In the genomic region with DNA sequence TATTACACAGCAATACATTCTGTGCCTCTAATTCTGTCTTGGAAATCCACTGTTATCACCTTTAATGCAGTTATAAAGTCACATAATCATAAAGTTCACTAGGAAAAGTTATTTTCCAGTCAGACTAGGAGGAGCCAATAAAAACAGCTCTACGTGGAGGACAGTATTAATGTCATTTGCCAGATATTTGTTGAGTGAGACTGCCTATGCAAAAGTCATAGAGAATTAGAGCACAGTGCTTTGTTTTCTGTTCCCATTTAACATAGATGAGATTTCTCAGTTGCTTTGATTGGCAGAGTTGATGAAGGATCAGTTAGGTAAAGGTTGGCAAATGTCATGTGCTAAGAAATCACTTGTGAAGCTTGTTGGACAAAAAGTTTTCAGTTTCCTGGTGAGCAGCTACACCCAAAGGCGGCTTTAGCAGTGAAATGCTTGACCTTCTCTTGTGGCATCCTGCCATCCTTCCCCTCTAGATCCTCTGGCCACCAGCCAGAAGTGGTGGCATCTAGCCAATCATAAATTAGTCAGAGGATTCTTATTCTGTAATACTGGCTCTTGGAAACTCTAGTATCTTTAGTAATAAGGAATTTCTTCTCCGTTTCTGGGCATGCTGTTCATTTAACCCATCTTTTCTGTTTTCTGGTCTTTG, we compare ENCODE assay signal across 9 cellular contexts. TPM values are rescaled to one million over a fixed set of nuclear protein-coding genes. Genes with fewer than 3 reads are reported as not detected.
A peak's percentile ranks its signal among the peaks of the same experiment; 100 is the strongest.
DNase-seq lines count a peak whose midpoint lies in the region; ATAC-seq and TF ChIP-seq lines count a peak whose summit lies in the region.
"Had no signal": no experiment of that assay in that cellular context is flagged by ENCODE, and none has a peak within 500 bp of the region (broad histone marks: within the 10 kb centered on the region; RNA-seq: fewer than 3 reads in every experiment).

No MANE protein-coding gene starts in this region.

- H3K4ac ChIP-seq in mesendoderm (ENCODE audit: low read depth, low read length): no peak overlapping the region

- H3K9me3 ChIP-seq in A673 (ENCODE audit: low read depth, low read length, poor library complexity, severe bottlenecking) (no peaks in the 10 kb centered on the region), gastrocnemius medialis (no peaks in the 10 kb centered on the region)

- H3K9me3 Mint-ChIP-seq in MCF 10A (ENCODE audit: unreplicated experiment): no peaks in the 10 kb centered on the region
- H3K9me3 Mint-ChIP-seq in glutamatergic neuron (ENCODE audit: unreplicated experiment): no peaks in the 10 kb centered on the region
- H3K9me3 Mint-ChIP-seq: activated CD4-positive, alpha-beta T cell treated with anti-CD3 and anti-CD28 coated beads, Interleukin-2, amount 10 ng/mL, durations not matched to agents 24 days and 14 days had no signal

- TF ChIP-seq EP300 in Ishikawa (IDR thresholded peaks at IDR 0.05; ENCODE audit: borderline replicate concordance): no peak

- H4K8ac ChIP-seq in mesendoderm (ENCODE audit: low read depth, low read length): no peak overlapping the region

- no peak for ATAC-seq in GM21526 (IDR thresholded peaks at IDR 0.05; ENCODE audit: low FRiP score, unreplicated experiment)
- no peak for ATAC-seq in gastrocnemius medialis

- H3K9ac ChIP-seq in mesendoderm (ENCODE audit: low read length): no peak overlapping the region

- H3K4me3 Mint-ChIP-seq in MCF 10A (ENCODE audit: unreplicated experiment) (peak overlapping the region; percentile 14), glutamatergic neuron (ENCODE audit: unreplicated experiment) (no peak overlapping the region)
- H3K4me3 Mint-ChIP-seq: activated CD4-positive, alpha-beta T cell treated with anti-CD3 and anti-CD28 coated beads, Interleukin-2, amount 10 ng/mL, durations not matched to agents 24 days and 14 days had no signal

- H3K27ac Mint-ChIP-seq in MCF 10A (ENCODE audit: low read depth, unreplicated experiment) (peak overlapping the region; percentile 61), glutamatergic neuron (ENCODE audit: unreplicated experiment) (no peak overlapping the region)
- H3K27ac Mint-ChIP-seq: activated CD4-positive, alpha-beta T cell treated with anti-CD3 and anti-CD28 coated beads, Interleukin-2, amount 10 ng/mL, durations not matched to agents 24 days and 14 days had no signal

- BruUV-seq in A673 (replicated peaks; lab: Mats Ljungman, UMichigan): no TSS peak
- BruUV-seq in MCF 10A (replicated peaks; lab: Mats Ljungman, UMichigan): no TSS peak

- H3K4me2 ChIP-seq in mesendoderm (ENCODE audit: low read length): no peak overlapping the region

- no peak overlapping the region for H2BK5ac ChIP-seq in mesendoderm (ENCODE audit: low read length)

- no peaks in the 10 kb centered on the region for H3K79me1 ChIP-seq in mesendoderm (ENCODE audit: low read length)

- H3K27me3 ChIP-seq in A673 (replicated peaks; ENCODE audit: insufficient read depth, low read depth, low read length, poor library complexity) (no peaks in the 10 kb centered on the region), gastrocnemius medialis (no peaks in the 10 kb centered on the region), mesendoderm (ENCODE audit: insufficient read depth, low read length, poor library complexity) (no peaks in the 10 kb centered on the region)

- peak; percentile 70 for DNase-seq in A673 (ENCODE audit: low spot score)
- peak; percentile 98 for DNase-seq in MCF 10A (ENCODE audit: unreplicated experiment)
- peak; percentile 47 to 84 for DNase-seq in lower leg skin (ENCODE audit: low spot score in 2 of 2)
- DNase-seq in gastrocnemius medialis: no peak
- no peak for DNase-seq in glutamatergic neuron
- DNase-seq in mesendoderm: no peak
- DNase-seq: activated CD4-positive, alpha-beta T cell treated with anti-CD3 and anti-CD28 coated beads, Interleukin-2, amount 10 ng/mL, durations not matched to agents 24 days and 14 days had no signal

- H3K4me3 ChIP-seq in A673 (ENCODE audit: low read depth, low read length, poor library complexity, severe bottlenecking) (no peak overlapping the region), lower leg skin (ENCODE audit: low read depth, poor library complexity, severe bottlenecking) (no peak overlapping the region), gastrocnemius medialis (no peak overlapping the region), mesendoderm (ENCODE audit: low read length) (no peak overlapping the region)

- H4K5ac ChIP-seq in mesendoderm (ENCODE audit: low read length): no peak overlapping the region

- intact Hi-C loops in A673 (cut with micrococcal nuclease; ENCODE audit: unreplicated experiment) (no loop called here), MCF 10A (cut with micrococcal nuclease) (loop anchor here (10.0 kb wide), 1 partner anchor 401 kb away; no protein-coding TSS in a partner anchor), lower leg skin (cut with DNase I; ENCODE audit: low total_unique reads) (no loop called here), gastrocnemius medialis (cut with DNase I; ENCODE audit: low total_unique reads) (no loop called here)

- no peak overlapping the region for H2BK15ac ChIP-seq in mesendoderm (replicated peaks; ENCODE audit: low read depth)

- CTCF ChIA-PET in A673 (lab: Charles Lee) (no interaction called here), MCF 10A (lab: Yijun Ruan, JAX) (interaction anchor here (0.6 to 1.8 kb wide), 6 partner anchors 10 to 394 kb away, joined by 3 to 13 read pairs (median 3); no protein-coding TSS in a partner anchor)

- 12 to 24% methylated on average over 3 of the region's 3 CpGs for WGBS in lower leg skin, 2 donors
- WGBS in mesendoderm (ENCODE audit: extremely low coverage, insufficient coverage, low lambda C conversion rate): no CpG with 5 or more reads among the region's 3 CpGs

- TF ChIP-seq RAD21 in Ishikawa (IDR thresholded peaks at IDR 0.05; ENCODE audit: low read depth): 0 out of 2 replicates have a peak, but pooled peaks have one; percentile 15

- H3K36me3 Mint-ChIP-seq in MCF 10A (ENCODE audit: insufficient read depth, unreplicated experiment): peaks cover 5% of the 10 kb centered on the region
- no peaks in the 10 kb centered on the region for H3K36me3 Mint-ChIP-seq in glutamatergic neuron (ENCODE audit: unreplicated experiment)

- H3K36me3 ChIP-seq in A673 (ENCODE audit: insufficient read depth, low read length, poor library complexity, severe bottlenecking) (no peaks in the 10 kb centered on the region), gastrocnemius medialis (no peaks in the 10 kb centered on the region), mesendoderm (ENCODE audit: control insufficient read depth, insufficient read depth, low read length) (no peaks in the 10 kb centered on the region)

- no peak overlapping the region for H3K56ac ChIP-seq in mesendoderm (ENCODE audit: low read length)

- H3K4me1 Mint-ChIP-seq in MCF 10A (ENCODE audit: insufficient read depth, unreplicated experiment) (peaks cover 10% of the 10 kb centered on the region), glutamatergic neuron (ENCODE audit: low read depth, unreplicated experiment) (no peaks in the 10 kb centered on the region)

- no peak overlapping the region for H3K23ac ChIP-seq in mesendoderm (ENCODE audit: low read length)

- H3K27me3 Mint-ChIP-seq in MCF 10A (ENCODE audit: insufficient read depth, unreplicated experiment) (no peaks in the 10 kb centered on the region), glutamatergic neuron (ENCODE audit: unreplicated experiment) (peaks cover 1% of the 10 kb centered on the region)
- H3K27me3 Mint-ChIP-seq: activated CD4-positive, alpha-beta T cell treated with anti-CD3 and anti-CD28 coated beads, Interleukin-2, amount 10 ng/mL, durations not matched to agents 24 days and 14 days had no signal

- no peak overlapping the region for H3K18ac ChIP-seq in mesendoderm (ENCODE audit: low read length)

- H3K4me1 ChIP-seq in A673 (ENCODE audit: insufficient read depth, low read length, poor library complexity, severe bottlenecking) (peaks cover 20% of the 10 kb centered on the region), gastrocnemius medialis (peaks cover 5 to 14% of the 10 kb centered on the region in 2 donors), mesendoderm (ENCODE audit: control insufficient read depth, low read depth, low read length) (no peaks in the 10 kb centered on the region)

- TF ChIP-seq CTCF in A673 (conservative IDR thresholded peaks at IDR 0.05; ENCODE audit: low read depth, low read length) (no peak), MCF 10A (IDR thresholded peaks at IDR 0.05; ENCODE audit: unreplicated experiment) (no peak), lower leg skin (IDR thresholded peaks at IDR 0.05) (no peak), gastrocnemius medialis (IDR thresholded peaks at IDR 0.05 in 4 of 5, conservative IDR thresholded peaks at IDR 0.05 in 1 of 5) (no peak), glutamatergic neuron (IDR thresholded peaks at IDR 0.05; ENCODE audit: partially characterized antibody, unreplicated experiment) (no peak)

- no peaks in the 10 kb centered on the region for H3K79me2 ChIP-seq in mesendoderm (ENCODE audit: control insufficient read depth, insufficient read depth, low read length)

- POLR2A ChIA-PET in A673 (lab: Charles Lee; ENCODE audit: low non-redundant PET): no interaction called here
- POLR2A ChIA-PET in MCF 10A (lab: Yijun Ruan, JAX): interaction anchor here (0.8 to 2.5 kb wide), 7 partner anchors 9 to 189 kb away, joined by 3 to 10 read pairs (median 4); a partner anchor contains a TSS

- TF ChIP-seq POLR2A in lower leg skin (IDR thresholded peaks at IDR 0.05) (no peak), gastrocnemius medialis (IDR thresholded peaks at IDR 0.05) (no peak)

- in situ Hi-C loops in gastrocnemius medialis (cut with MboI; ENCODE audit: low sequenced_read_pairs in 4 of 4): no loop called here

- H2AK5ac ChIP-seq in mesendoderm (ENCODE audit: low read length): no peak overlapping the region

- H3K27ac ChIP-seq in A673 (ENCODE audit: low read depth, low read length, poor library complexity, severe bottlenecking) (no peak overlapping the region), gastrocnemius medialis (no peak overlapping the region), mesendoderm (ENCODE audit: low read depth, low read length) (no peak overlapping the region)

- H2BK120ac ChIP-seq in mesendoderm (ENCODE audit: low read depth, low read length): no peak overlapping the region

TF ChIP-seq in Ishikawa, 13 proteins besides CTCF, POLR2A, EP300 and RAD21 (continues in another document):
- TF ChIP-seq NFIC (IDR thresholded peaks at IDR 0.05) (peak; percentile 95), EGR1 (IDR thresholded peaks at IDR 0.05) (no peak), TEAD4 (IDR thresholded peaks at IDR 0.05) (no peak), YY1 (IDR thresholded peaks at IDR 0.05; ENCODE audit: low read depth) (no peak), TAF1 (IDR thresholded peaks at IDR 0.05; ENCODE audit: low read depth) (no peak)

RNA-seq across cellular contexts. Expression of a gene that starts 37.0 kb away (rescaled TPM):
- total RNA-seq in A673 (2021) (20.0 and 23.5 TPM in 2 replicates), MCF 10A (2022) (14.5 and 17.7 TPM in 2 replicates), lower leg skin (10 to 100 TPM in 3 of 4 donors, 1 to 10 TPM in 1; 7.8 to 17.1 (median 11.1) TPM), gastrocnemius medialis (1 to 10 TPM; 1.6 to 6.9 (median 4.8) TPM), glutamatergic neuron (ENCODE audit: unreplicated experiment) (13.6 TPM)
- 8.0 TPM for polyA plus RNA-seq in mesendoderm (2013, experiment 1 of 2)
- polyA plus RNA-seq in mesendoderm (2013, experiment 2 of 2): 8.4 TPM

Comparison
In these comparisons a context has a peak if more than half of its experiments do, and no peak if none do; other contexts are left out.
1. DNase-seq: peak in A673 (single experiment), MCF 10A (single experiment) and lower leg skin (2 of 2); none in gastrocnemius medialis (0 of 2), glutamatergic neuron (single experiment) and mesendoderm (single experiment).